ENCODE assay signal across 10 cellular contexts in the genomic region with DNA sequence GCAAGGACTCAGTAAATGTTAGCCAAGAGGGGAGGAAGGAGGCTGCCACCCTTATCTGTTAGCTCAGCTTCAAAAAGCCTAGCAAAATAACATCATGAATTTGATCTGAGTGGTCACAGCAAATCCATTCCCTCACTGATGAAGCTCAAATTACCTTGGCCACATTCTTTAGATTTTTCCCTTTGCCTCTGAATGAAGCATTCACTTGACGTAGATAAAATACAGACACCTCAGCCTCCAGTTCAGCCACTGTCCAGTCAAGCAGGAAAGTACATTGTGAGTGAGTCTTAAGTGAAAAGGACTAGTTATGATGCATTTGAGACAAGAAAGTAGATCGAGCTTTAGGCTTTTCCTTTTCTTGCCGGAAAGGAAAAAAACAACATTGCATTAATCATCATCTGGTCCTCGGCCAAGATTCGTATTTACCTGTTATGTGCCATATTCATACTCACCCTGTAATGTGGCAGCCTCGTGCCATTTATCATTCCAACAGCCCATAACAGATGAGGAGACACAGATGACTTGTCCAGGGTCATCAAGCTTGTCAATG.
DNase-seq lines count a peak whose midpoint lies in the region; ATAC-seq and TF ChIP-seq lines count a peak whose summit lies in the region.
"Had no signal": no experiment of that assay in that cellular context is flagged by ENCODE, and none has a peak within 500 bp of the region (broad histone marks: within the 10 kb centered on the region; RNA-seq: fewer than 3 reads in every experiment).

No MANE protein-coding gene starts in this region.

- H3K9me2 ChIP-seq in PC-9 (ENCODE audit: insufficient read depth) = no peaks in the 10 kb centered on the region

- no peak for ATAC-seq in HG03571 (IDR thresholded peaks at IDR 0.05; ENCODE audit: unreplicated experiment)

- POLR2A ChIA-PET in PC-9 (lab: Charles Lee; ENCODE audit: unreplicated experiment) = interaction anchor here (0.6 to 1.2 kb wide), 11 partner anchors 9 to 1758 kb away, joined by 3 to 10 read pairs (median 4); a partner anchor contains a TSS

- peak; percentile 59 for DNase-seq in Daoy (ENCODE audit: low read depth)
- peak; percentile 66 to 98 for DNase-seq in PC-9
- DNase-seq in endothelial cell (ENCODE audit: low spot score) = no peak
- DNase-seq in osteoblast (ENCODE audit: insufficient read length, low spot score, missing footprints) = no peak
- no peak for DNase-seq in amniotic stem cell (lab: John Stamatoyannopoulos, UW)
- no peak for DNase-seq in activated gamma-delta T cell treated with Interleukin-2 at 50 U/mL for 16 hours
- DNase-seq in COLO668 (lab: John Stamatoyannopoulos, UW; ENCODE audit: unreplicated experiment) = no peak
- DNase-seq: activated CD4-positive, alpha-beta T cell treated with anti-CD3 and anti-CD28 coated beads for 48 hours; NCI-H187 had no signal

- H4K20me1 ChIP-seq in PC-9 (ENCODE audit: insufficient read depth) (no peaks in the 10 kb centered on the region), osteoblast (ENCODE audit: insufficient read depth, low read length) (no peaks in the 10 kb centered on the region)

- intact Hi-C loops in PC-9 (cut with micrococcal nuclease; ENCODE audit: unreplicated experiment) = loop anchor here (1.0 to 5.0 kb wide), 8 partner anchors 66 to 237 kb away; a partner anchor contains a TSS

- peaks cover 42% of the 10 kb centered on the region for H3F3A ChIP-seq in PC-9 (ENCODE audit: insufficient read depth, low read depth)

- peak overlapping the region; percentile 78 for H3K27ac Mint-ChIP-seq in endothelial cell (ENCODE audit: unreplicated experiment)

- H3K9me3 ChIP-seq in PC-9 (ENCODE audit: insufficient read depth, low read depth) (no peaks in the 10 kb centered on the region), osteoblast (ENCODE audit: low read depth, low read length) (no peaks in the 10 kb centered on the region)

- H3K36me3 ChIP-seq in PC-9 (ENCODE audit: low read depth) (no peaks in the 10 kb centered on the region), osteoblast (ENCODE audit: insufficient read depth, low read length) (no peaks in the 10 kb centered on the region)

- H3K79me2 ChIP-seq in PC-9 (ENCODE audit: low read depth) = peaks cover 55% of the 10 kb centered on the region
- peaks cover 18% of the 10 kb centered on the region for H3K79me2 ChIP-seq in osteoblast (ENCODE audit: insufficient read depth, low read length)

- peaks cover 79% of the 10 kb centered on the region for H3K4me1 Mint-ChIP-seq in endothelial cell (ENCODE audit: unreplicated experiment)

- H2AFZ ChIP-seq in PC-9 (0 out of 2 replicates have a peak overlapping the region, but pooled peaks have one; percentile 21), osteoblast (ENCODE audit: low read length) (no peak overlapping the region)

- BruUV-seq in PC-9 (replicated peaks; lab: Mats Ljungman, UMichigan) = TSS peak; percentile 57

- peaks cover 23% of the 10 kb centered on the region for H3K36me3 Mint-ChIP-seq in endothelial cell (ENCODE audit: low read depth, unreplicated experiment)

- no peak for TF ChIP-seq CTCF in PC-9 (conservative IDR thresholded peaks at IDR 0.05)
- no peak for TF ChIP-seq CTCF in endothelial cell (IDR thresholded peaks at IDR 0.05; ENCODE audit: unreplicated experiment)
- no peak for TF ChIP-seq CTCF in osteoblast (IDR thresholded peaks at IDR 0.05; ENCODE audit: extremely low read depth, low read depth, low read length)

- no peak overlapping the region for H3K4me3 Mint-ChIP-seq in endothelial cell (ENCODE audit: unreplicated experiment)

- H3K4me1 ChIP-seq in PC-9 (replicated peaks; ENCODE audit: insufficient read depth) = peaks cover 55% of the 10 kb centered on the region
- H3K4me1 ChIP-seq in osteoblast (ENCODE audit: insufficient read depth, low read length) = peaks cover 62% of the 10 kb centered on the region

- H3K4me3 ChIP-seq in PC-9 = peak overlapping the region; percentile 39; the same call in 1 of the 2 replicates
- H3K4me3 ChIP-seq in osteoblast (ENCODE audit: insufficient read depth, low read length) = no peak overlapping the region

- no peaks in the 10 kb centered on the region for H3K9me3 Mint-ChIP-seq in endothelial cell (ENCODE audit: unreplicated experiment)

- CTCF ChIA-PET in PC-9 (lab: Charles Lee) = interaction anchor here (0.6 to 1.4 kb wide), 6 partner anchors 96 to 241 kb away, joined by 3 to 8 read pairs (median 4); no protein-coding TSS in a partner anchor

- peak overlapping the region; percentile 80 for H3K4me2 ChIP-seq in PC-9
- peak overlapping the region; percentile 13 for H3K4me2 ChIP-seq in osteoblast (ENCODE audit: insufficient read depth, low read length)

- H3K27me3 ChIP-seq in PC-9 (ENCODE audit: insufficient read depth, low read depth) (no peaks in the 10 kb centered on the region), osteoblast (ENCODE audit: insufficient read depth, low read length) (no peaks in the 10 kb centered on the region)

- peaks cover 10% of the 10 kb centered on the region for H3K27me3 Mint-ChIP-seq in endothelial cell (ENCODE audit: unreplicated experiment)

- peak overlapping the region; percentile 95 for H3K27ac ChIP-seq in PC-9
- peak overlapping the region; percentile 91 for H3K27ac ChIP-seq in osteoblast (ENCODE audit: low read depth, low read length)

Comparison
In these comparisons a context has a peak if more than half of its experiments do, and no peak if none do; other contexts are left out.
1. DNase-seq: peak in Daoy (single experiment) and PC-9 (2 of 2); none in endothelial cell (single experiment), osteoblast (single experiment), amniotic stem cell (single experiment), activated gamma-delta T cell treated with Interleukin-2 at 50 U/mL for 16 hours (single experiment) and COLO668 (single experiment).